Comparison of ENCODE assay signal across 12 cellular contexts in the genomic region with DNA sequence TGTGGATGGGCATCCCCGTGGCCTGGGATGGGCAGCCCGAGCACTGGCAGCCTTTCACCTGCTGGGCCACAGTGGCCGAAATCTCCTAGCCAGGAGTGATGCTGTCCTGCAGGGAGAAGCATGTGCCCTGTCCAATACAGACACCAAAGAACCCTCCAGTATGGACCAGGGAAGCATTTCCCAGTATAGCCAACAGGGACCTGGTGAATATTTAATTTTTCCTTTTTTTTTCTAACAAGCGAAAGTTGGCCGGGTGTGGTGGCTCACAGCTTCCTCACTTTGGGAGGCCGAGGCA. TPM values are rescaled to one million over a fixed set of nuclear protein-coding genes. Genes with fewer than 3 reads are reported as not detected.
DNase-seq lines count a peak whose midpoint lies in the region; ATAC-seq and TF ChIP-seq lines count a peak whose summit lies in the region.
"Had no signal": no experiment of that assay in that cellular context is flagged by ENCODE, and none has a peak within 500 bp of the region (broad histone marks: within the 10 kb centered on the region; RNA-seq: fewer than 3 reads in every experiment).

No MANE protein-coding gene starts in this region.

- DNase-seq in PC-3: no peak
- no peak for DNase-seq in thoracic aorta (ENCODE audit: low spot score)
- DNase-seq in kidney tubule cell (ENCODE audit: low spot score): no peak
- no peak for DNase-seq in lower leg skin (ENCODE audit: low spot score in 2 of 2)
- DNase-seq in GM03348 (ENCODE audit: low spot score): no peak
- DNase-seq: activated naive CD4-positive, alpha-beta T cell treated with anti-CD3 and anti-CD28 coated beads, Interleukin-2, amount 50 U/mL, for 16 hours; DMS79; GOT3; kidney glomerular epithelial cell had no signal

- ATAC-seq in GM19351 (IDR thresholded peaks at IDR 0.05; ENCODE audit: unreplicated experiment) (peak; percentile 16), PC-3 (peak; percentile 60), gastroesophageal sphincter (peak; percentile 9), thoracic aorta (ENCODE audit: insufficient number of reproducible peaks, low FRiP score, low read depth) (no peak)

- POLR2A ChIA-PET in PC-3 (lab: Charles Lee; ENCODE audit: unreplicated experiment): no interaction called here

- no peak overlapping the region for H3K4me2 ChIP-seq in PC-3 (ENCODE audit: low read length)
- H3K4me2 ChIP-seq: hepatocyte had no signal

- H3K79me2 ChIP-seq in PC-3 (ENCODE audit: low read length): peaks cover 13% of the 10 kb centered on the region

- H3K27me3 ChIP-seq in PC-3 (ENCODE audit: low read length) (no peaks in the 10 kb centered on the region), gastroesophageal sphincter (no peaks in the 10 kb centered on the region), thoracic aorta (replicated peaks; ENCODE audit: insufficient read depth) (no peaks in the 10 kb centered on the region)
- H3K27me3 ChIP-seq: hepatocyte had no signal

- WGBS in gastroesophageal sphincter (ENCODE audit: low coverage in 1 of 2), 2 donors: 11 to 43% methylated on average over 1 to 3 of the region's 6 CpGs
- WGBS in lower leg skin, 2 donors: 64 to 65% methylated on average over 6 of the region's 6 CpGs

- H3K4me3 ChIP-seq in PC-3 (ENCODE audit: low read length): no peak overlapping the region
- no peak overlapping the region for H3K4me3 ChIP-seq in gastroesophageal sphincter
- no peak overlapping the region for H3K4me3 ChIP-seq in thoracic aorta
- no peak overlapping the region for H3K4me3 ChIP-seq in lower leg skin (ENCODE audit: low read depth, poor library complexity, severe bottlenecking)
- H3K4me3 ChIP-seq: hepatocyte had no signal

- H3K4me1 ChIP-seq in PC-3 (ENCODE audit: insufficient read depth, low read length) (peaks cover 2% of the 10 kb centered on the region), gastroesophageal sphincter (peaks cover 0 to 9% (median 0%) of the 10 kb centered on the region in 3 donors), thoracic aorta (ENCODE audit: control insufficient read depth in 1 of 2, low read depth in 2 of 2) (no peaks in the 10 kb centered on the region)

- intact Hi-C loops in PC-3 (cut with micrococcal nuclease): loop anchor here (1.0 kb wide), 1 partner anchor 27 kb away; no protein-coding TSS in a partner anchor
- intact Hi-C loops in lower leg skin (cut with DNase I; ENCODE audit: low total_unique reads): no loop called here

- no peak overlapping the region for H3K9ac ChIP-seq in PC-3 (ENCODE audit: low read length)

- H3K36me3 ChIP-seq in PC-3 (ENCODE audit: low read depth, low read length) (peaks cover 49% of the 10 kb centered on the region), gastroesophageal sphincter (peaks cover 0 to 85% of the 10 kb centered on the region in 2 donors), thoracic aorta (peaks cover 60% of the 10 kb centered on the region)

- no peak overlapping the region for H3K27ac ChIP-seq in PC-3 (ENCODE audit: low read length)
- H3K27ac ChIP-seq in gastroesophageal sphincter: no peak overlapping the region
- no peak overlapping the region for H3K27ac ChIP-seq in thoracic aorta
- H3K27ac ChIP-seq: hepatocyte had no signal

- H4K20me1 ChIP-seq in PC-3 (ENCODE audit: low read length): peaks cover 4% of the 10 kb centered on the region; the same call in 1 of the 2 replicates

- no peaks in the 10 kb centered on the region for H3K9me3 ChIP-seq in PC-3 (ENCODE audit: low read length)
- no peaks in the 10 kb centered on the region for H3K9me3 ChIP-seq in gastroesophageal sphincter
- no peaks in the 10 kb centered on the region for H3K9me3 ChIP-seq in thoracic aorta

- no TSS peak for BruUV-seq in PC-3 (replicated peaks; lab: Mats Ljungman, UMichigan)

- TF ChIP-seq EP300 in gastroesophageal sphincter (IDR thresholded peaks at IDR 0.05): no peak

- no peak for TF ChIP-seq POLR2A in gastroesophageal sphincter (IDR thresholded peaks at IDR 0.05)
- TF ChIP-seq POLR2A in lower leg skin (IDR thresholded peaks at IDR 0.05): no peak

- no peak overlapping the region for H2AFZ ChIP-seq in PC-3 (ENCODE audit: low read length)
- H2AFZ ChIP-seq: hepatocyte had no signal

- H3F3A ChIP-seq in PC-3 (ENCODE audit: low read length, unreplicated experiment): no peaks in the 10 kb centered on the region

- CTCF ChIA-PET in PC-3 (lab: Charles Lee): no interaction called here

- TF ChIP-seq CTCF in PC-3 (conservative IDR thresholded peaks at IDR 0.05; ENCODE audit: low read depth, low read length): no peak
- TF ChIP-seq CTCF in gastroesophageal sphincter (IDR thresholded peaks at IDR 0.05): peak in 1 of 4 experiments; percentile 15
- peak; percentile 23 for TF ChIP-seq CTCF in thoracic aorta (IDR thresholded peaks at IDR 0.05)
- TF ChIP-seq CTCF in lower leg skin (IDR thresholded peaks at IDR 0.05): no peak

- no peaks in the 10 kb centered on the region for H3K9me2 ChIP-seq in PC-3 (replicated peaks; ENCODE audit: low read length)

RNA-seq across cellular contexts. Expression of a gene that starts 11.0 kb away (rescaled TPM):
- 128 and 142 TPM in 2 replicates for total RNA-seq in PC-3 (2014; rRNA removed)
- total RNA-seq in gastroesophageal sphincter: 10 to 100 TPM; 36.9 to 87.1 (median 43.3) TPM
- 10 to 100 TPM; 48.1 to 59.7 TPM for total RNA-seq in thoracic aorta
- total RNA-seq in lower leg skin: 10 to 100 TPM; 45.6 to 71.7 (median 48.7) TPM

RNA-seq across cellular contexts. Expression of a gene that starts 37.3 kb away (rescaled TPM):
- 0.36 and 0.69 TPM in 2 replicates for total RNA-seq in PC-3 (2014; rRNA removed)
- total RNA-seq in gastroesophageal sphincter: 1 to 10 TPM in 1 of 4 donors, under 1 TPM in 3; 0.40 to 1.2 (median 0.82) TPM
- 1 to 10 TPM; 2.2 to 3.7 TPM for total RNA-seq in thoracic aorta
- total RNA-seq in lower leg skin: 1 to 10 TPM; 1.3 to 4.5 (median 1.9) TPM

RNA-seq across cellular contexts. Expression of a gene that starts 55.1 kb away (rescaled TPM):
- total RNA-seq in PC-3 (2014; rRNA removed) (45.3 and 59.4 TPM in 2 replicates), gastroesophageal sphincter (10 to 100 TPM; 12.7 to 27.1 (median 19.5) TPM), thoracic aorta (10 to 100 TPM; 20.6 to 49.2 TPM), lower leg skin (10 to 100 TPM; 15.4 to 42.7 (median 19.1) TPM)

RNA-seq across cellular contexts. Expression of a gene that starts 56.9 kb away (rescaled TPM):
- total RNA-seq in PC-3 (2014; rRNA removed): 25.7 and 29.1 TPM in 2 replicates
- total RNA-seq in gastroesophageal sphincter: 10 to 100 TPM in 1 of 4 donors, 1 to 10 TPM in 3; 2.8 to 19.0 (median 6.6) TPM
- 10 to 100 TPM in 1 of 2 donors, 1 to 10 TPM in 1; 9.3 to 19.8 TPM for total RNA-seq in thoracic aorta
- total RNA-seq in lower leg skin: 10 to 100 TPM; 19.0 to 66.0 (median 35.8) TPM
